9 cellular contexts compared by ENCODE assay signal in the genomic region with DNA sequence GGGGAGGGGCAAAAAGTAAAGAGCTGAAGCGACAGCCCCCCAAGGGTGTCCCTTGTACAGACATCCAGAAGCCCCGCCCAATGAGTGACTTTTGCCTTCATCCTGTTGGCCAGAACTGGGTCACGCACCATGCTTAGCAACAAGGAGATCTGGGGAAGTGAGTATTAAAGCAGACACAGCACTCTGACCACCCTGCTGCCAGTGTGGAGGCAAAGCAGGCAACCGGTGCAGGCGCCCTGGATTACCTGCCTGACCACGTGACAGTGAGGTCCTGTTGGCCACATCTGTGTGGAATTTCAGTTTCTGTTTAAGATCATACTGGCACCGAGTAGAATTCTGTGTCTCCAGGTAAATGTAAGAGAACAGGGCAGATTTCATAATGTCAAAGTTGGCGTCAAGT. TPM values are rescaled to one million over a fixed set of nuclear protein-coding genes. Genes with fewer than 3 reads are reported as not detected.
DNase-seq lines count a peak whose midpoint lies in the region; ATAC-seq and TF ChIP-seq lines count a peak whose summit lies in the region.
"Had no signal": no experiment of that assay in that cellular context is flagged by ENCODE, and none has a peak within 500 bp of the region (broad histone marks: within the 10 kb centered on the region; RNA-seq: fewer than 3 reads in every experiment).

No MANE protein-coding gene starts in this region.

- peak overlapping the region; percentile 26 for H3K4me2 ChIP-seq in hepatocyte

- H3K36me3 ChIP-seq in hepatocyte (replicated peaks; ENCODE audit: insufficient read depth, low read depth), result no peaks in the 10 kb centered on the region

- H3K79me2 ChIP-seq in hepatocyte, result no peaks in the 10 kb centered on the region

- no peaks in the 10 kb centered on the region for H3K36me3 Mint-ChIP-seq in endothelial cell (ENCODE audit: low read depth, unreplicated experiment)

- H3K4me1 ChIP-seq in hepatocyte (ENCODE audit: insufficient read depth), result peaks cover 19% of the 10 kb centered on the region

- no peaks in the 10 kb centered on the region for H3K9me3 Mint-ChIP-seq in endothelial cell (ENCODE audit: unreplicated experiment)
- H3K9me3 Mint-ChIP-seq: T-helper 1 cell treated with Interleukin-12 subunit alpha and Interleukin-12 subunit beta and Interleukin-4 antibody, amounts not matched to agents 30 μg/mL and 1 μg/mL, for 36 hours had no signal

- no peaks in the 10 kb centered on the region for H3K27me3 ChIP-seq in hepatocyte

- H3K27me3 Mint-ChIP-seq in endothelial cell (ENCODE audit: unreplicated experiment), result no peaks in the 10 kb centered on the region

- peak overlapping the region; percentile 12 for H3K27ac ChIP-seq in hepatocyte
- peak overlapping the region; percentile 24 for H3K27ac ChIP-seq in substantia nigra (ENCODE audit: low read depth, low read length, poor library complexity, severe bottlenecking)

- H2AFZ ChIP-seq in hepatocyte, result peak overlapping the region; percentile 14

- DNase-seq in NOMO-1 treated with DMSO at 0.1 percent for 48 hours (lab: John Stamatoyannopoulos, UW; ENCODE audit: unreplicated experiment) (peak; percentile 20), NOMO-1 treated with dmso at 0.1 percent for 144 hours (lab: John Stamatoyannopoulos, UW; ENCODE audit: unreplicated experiment) (no peak), NCI-H748 treated with DMSO at 0.1 percent for 48 hours (lab: John Stamatoyannopoulos, UW) (peak; percentile 11), hepatocyte (ENCODE audit: low spot score) (peak; percentile 77), substantia nigra (lab: John Stamatoyannopoulos, UW) (peak in 10 of 49 donors; percentile 32 to 62 (median 48)), endothelial cell (ENCODE audit: low spot score) (no peak), dermis blood vessel endothelial cell (no peak)

- no peaks in the 10 kb centered on the region for H4K20me1 ChIP-seq in hepatocyte (ENCODE audit: insufficient read depth, poor library complexity, severe bottlenecking)

- peaks cover 5% of the 10 kb centered on the region for H3K4me1 Mint-ChIP-seq in endothelial cell (ENCODE audit: unreplicated experiment)

- ATAC-seq in HG02763 (IDR thresholded peaks at IDR 0.05; ENCODE audit: unreplicated experiment), result peak; percentile 98

- H3K4me3 Mint-ChIP-seq in endothelial cell (ENCODE audit: unreplicated experiment), result no peak overlapping the region
- H3K4me3 Mint-ChIP-seq: T-helper 1 cell treated with Interleukin-12 subunit alpha and Interleukin-12 subunit beta and Interleukin-4 antibody, amounts not matched to agents 30 μg/mL and 1 μg/mL, for 36 hours had no signal

- H3K9me3 ChIP-seq in hepatocyte (ENCODE audit: low read depth), result no peaks in the 10 kb centered on the region

- no peak overlapping the region for H3K4me3 ChIP-seq in hepatocyte

- H3K27ac Mint-ChIP-seq in endothelial cell (ENCODE audit: unreplicated experiment), result no peak overlapping the region
- H3K27ac Mint-ChIP-seq: T-helper 1 cell treated with Interleukin-12 subunit alpha and Interleukin-12 subunit beta and Interleukin-4 antibody, amounts not matched to agents 30 μg/mL and 1 μg/mL, for 36 hours had no signal

- TF ChIP-seq CTCF in hepatocyte (IDR thresholded peaks at IDR 0.05; ENCODE audit: poor library complexity) (no peak), endothelial cell (IDR thresholded peaks at IDR 0.05; ENCODE audit: unreplicated experiment) (no peak)

- no peaks in the 10 kb centered on the region for H3K9me2 ChIP-seq in hepatocyte (replicated peaks; ENCODE audit: insufficient read depth)

- 29% methylated on average over 8 of the region's 8 CpGs for WGBS in hepatocyte (ENCODE audit: low lambda C conversion rate, missing lambda C conversion rate)

RNA-seq across cellular contexts. Expression of a gene that starts 21.6 kb away (rescaled TPM):
- total RNA-seq in hepatocyte (107 and 109 TPM in 2 replicates), endothelial cell (ENCODE audit: unreplicated experiment) (182 TPM), dermis blood vessel endothelial cell (34.4 and 49.0 TPM in 2 replicates)
- polyA plus RNA-seq in hepatocyte, result 113 and 122 TPM in 2 replicates

Comparison
In these comparisons a context has a peak if more than half of its experiments do, and no peak if none do; other contexts are left out.
1. DNase-seq: peak in NOMO-1 treated with DMSO at 0.1 percent for 48 hours (single experiment), NCI-H748 treated with DMSO at 0.1 percent for 48 hours (single experiment) and hepatocyte (single experiment); none in NOMO-1 treated with dmso at 0.1 percent for 144 hours (single experiment), endothelial cell (single experiment) and dermis blood vessel endothelial cell (single experiment).